20 cellular contexts compared by ENCODE assay signal in genomic region chr19:18898081-18898532, GRCh38. TPM values are rescaled to one million over a fixed set of nuclear protein-coding genes. Genes with fewer than 3 reads are reported as not detected.
A peak's percentile ranks its signal among the peaks of the same experiment; 100 is the strongest.
DNase-seq lines count a peak whose midpoint lies in the region; TF ChIP-seq lines count a peak whose summit lies in the region.
"Had no signal": no experiment of that assay in that cellular context is flagged by ENCODE, and none has a peak within 500 bp of the region (broad histone marks: within the 10 kb centered on the region; RNA-seq: fewer than 3 reads in every experiment).

No MANE protein-coding gene starts in this region.

- intact Hi-C loops in adrenal gland (cut with DNase I) = loop anchor here in 1 of 2 donors (10.0 kb wide), 1 partner anchor 87 kb away; no protein-coding TSS in a partner anchor

- H3K79me2 ChIP-seq in SK-N-SH (ENCODE audit: insufficient read depth) (no peaks in the 10 kb centered on the region), trophoblast cell (ENCODE audit: control insufficient read depth, insufficient read depth, low read length, poor library complexity) (no peaks in the 10 kb centered on the region), mesendoderm (ENCODE audit: control insufficient read depth, insufficient read depth, low read length) (no peaks in the 10 kb centered on the region)

- H3K9ac ChIP-seq in SK-N-SH = no peak overlapping the region
- no peak overlapping the region for H3K9ac ChIP-seq in trophoblast cell (ENCODE audit: low read length)
- no peak overlapping the region for H3K9ac ChIP-seq in mesendoderm (ENCODE audit: low read length)

- H3K79me1 ChIP-seq in trophoblast cell (ENCODE audit: low read length) = peaks cover 2% of the 10 kb centered on the region
- no peaks in the 10 kb centered on the region for H3K79me1 ChIP-seq in mesendoderm (ENCODE audit: low read length)

- no peak overlapping the region for H2AFZ ChIP-seq in SK-N-SH (ENCODE audit: low read depth)
- H2AFZ ChIP-seq in trophoblast cell (ENCODE audit: insufficient read depth, low read length, poor library complexity) = no peak overlapping the region

- DNase-seq in HuH-7 (ENCODE audit: low spot score) (peak; percentile 55), SK-N-SH (peak; percentile 69), trophoblast cell (peak; percentile 66 to 68), mesendoderm (no peak), adrenal gland (no peak), suprapubic skin (ENCODE audit: low spot score in 2 of 2) (no peak)
- DNase-seq: activated CD4-positive, alpha-beta T cell treated with anti-CD3 and anti-CD28 coated beads, Interleukin-2, amount 50 U/mL, for 1 hour; activated CD8-positive, alpha-beta memory T cell treated with anti-CD3 and anti-CD28 coated beads, Interleukin-2, amount 50 U/mL, for 4 hours; activated gamma-delta T cell; amniotic stem cell; DND-41; effector memory CD4-positive, alpha-beta T cell; NCI-H1048; NCI-H2029 treated with DMSO at 0.1 percent for 48 hours; NCI-H510A treated with DMSO at 0.1 percent for 48 hours; retina; stimulated activated naive CD4-positive, alpha-beta T cell; T-cell had no signal

- no peak overlapping the region for H3K56ac ChIP-seq in mesendoderm (ENCODE audit: low read length)

- no peak overlapping the region for H4K5ac ChIP-seq in mesendoderm (ENCODE audit: low read length)

- H2BK120ac ChIP-seq in trophoblast cell (ENCODE audit: insufficient read depth, low read length, poor library complexity) (no peak overlapping the region), mesendoderm (ENCODE audit: low read depth, low read length) (no peak overlapping the region)

- CTCF ChIA-PET in SK-N-SH (lab: Yijun Ruan, JAX) = interaction anchor here (1.1 to 6.3 kb wide), 5 partner anchors 21 to 447 kb away, joined by 3 to 76 read pairs (median 5); partner anchors contain the start of genes COPE and DDX49

- H4K20me1 ChIP-seq in SK-N-SH (ENCODE audit: insufficient read depth) = no peaks in the 10 kb centered on the region

- H3K18ac ChIP-seq in trophoblast cell (ENCODE audit: low read length) (no peak overlapping the region), mesendoderm (ENCODE audit: low read length) (no peak overlapping the region)

- 55% methylated on average over 6 of the region's 17 CpGs for WGBS in SK-N-SH (ENCODE audit: low lambda C conversion rate)
- WGBS in trophoblast cell (ENCODE audit: extremely low coverage, insufficient coverage, insufficient read length) = no CpG with 5 or more reads among the region's 17 CpGs
- no CpG with 5 or more reads among the region's 17 CpGs for WGBS in mesendoderm (ENCODE audit: extremely low coverage, insufficient coverage, low lambda C conversion rate)
- 37 to 53% (median 46%) methylated on average over 1 to 17 of the region's 17 CpGs for WGBS in adrenal gland, 4 donors
- WGBS in suprapubic skin = 77% methylated on average over 9 of the region's 17 CpGs

- POLR2A ChIA-PET in SK-N-SH (lab: Yijun Ruan, JAX) = interaction anchor here (0.7 to 2.1 kb wide), 3 partner anchors 9 to 21 kb away, joined by 3 to 6 read pairs (median 3); partner anchors contain the start of genes COPE and DDX49

- no peak overlapping the region for H3K4ac ChIP-seq in trophoblast cell (ENCODE audit: low read depth, low read length)
- H3K4ac ChIP-seq in mesendoderm (ENCODE audit: low read depth, low read length) = no peak overlapping the region

- H3K23ac ChIP-seq in trophoblast cell (ENCODE audit: low read length) (no peak overlapping the region), mesendoderm (ENCODE audit: low read length) (no peak overlapping the region)

- TF ChIP-seq CTCF in SK-N-SH (IDR thresholded peaks at IDR 0.05) (no peak), adrenal gland (IDR thresholded peaks at IDR 0.05) (no peak), suprapubic skin (IDR thresholded peaks at IDR 0.05) (no peak)

- H2BK12ac ChIP-seq in trophoblast cell (ENCODE audit: low read length) = no peak overlapping the region

- H3K36me3 ChIP-seq in SK-N-SH (replicated peaks in 1 of 2; ENCODE audit: control insufficient read depth in 1 of 2, insufficient read depth in 2 of 2, low read length in 1 of 2) = peaks cover 0 to 22% of the 10 kb centered on the region in 2 experiments
- H3K36me3 ChIP-seq in trophoblast cell (ENCODE audit: control insufficient read depth in 1 of 2, insufficient read depth in 2 of 2, low read length in 2 of 2) = peaks cover 28 to 31% of the 10 kb centered on the region in 2 experiments
- peaks cover 2% of the 10 kb centered on the region for H3K36me3 ChIP-seq in mesendoderm (ENCODE audit: control insufficient read depth, insufficient read depth, low read length)
- H3K36me3 ChIP-seq in adrenal gland (replicated peaks in 1 of 2) = peaks cover 0 to 19% of the 10 kb centered on the region in 2 donors
- H3K36me3 ChIP-seq in suprapubic skin = peaks cover 35% of the 10 kb centered on the region

- no peak overlapping the region for H4K8ac ChIP-seq in trophoblast cell (ENCODE audit: low read depth, low read length)
- no peak overlapping the region for H4K8ac ChIP-seq in mesendoderm (ENCODE audit: low read depth, low read length)

- TF ChIP-seq POLR2A in adrenal gland (IDR thresholded peaks at IDR 0.05) (no peak), suprapubic skin (IDR thresholded peaks at IDR 0.05) (no peak)

- TF ChIP-seq EP300 in SK-N-SH (IDR thresholded peaks at IDR 0.05; ENCODE audit: borderline replicate concordance in 1 of 2, low read depth in 1 of 2, low read length in 1 of 2) (no peak), suprapubic skin (IDR thresholded peaks at IDR 0.05) (no peak)

- no peaks in the 10 kb centered on the region for H3K27me3 ChIP-seq in SK-N-SH (ENCODE audit: insufficient read depth)
- H3K27me3 ChIP-seq in layer of hippocampus (ENCODE audit: control insufficient read depth, insufficient read depth, low read length) = peaks cover 3% of the 10 kb centered on the region
- H3K27me3 ChIP-seq in trophoblast cell (ENCODE audit: insufficient read depth, low read length) = peaks cover 6% of the 10 kb centered on the region
- H3K27me3 ChIP-seq in mesendoderm (ENCODE audit: insufficient read depth, low read length, poor library complexity) = no peaks in the 10 kb centered on the region
- H3K27me3 ChIP-seq in adrenal gland = peaks cover 5% of the 10 kb centered on the region
- H3K27me3 ChIP-seq in suprapubic skin = peaks cover 35% of the 10 kb centered on the region

- no peak overlapping the region for H4K91ac ChIP-seq in trophoblast cell (ENCODE audit: low read depth, low read length)

- no peaks in the 10 kb centered on the region for H3K9me2 ChIP-seq in SK-N-SH

- H2BK15ac ChIP-seq in mesendoderm (replicated peaks; ENCODE audit: low read depth) = no peak overlapping the region

- no peak overlapping the region for H3K14ac ChIP-seq in trophoblast cell (ENCODE audit: low read length)

- H3K9me3 ChIP-seq in SK-N-SH = no peaks in the 10 kb centered on the region
- peaks cover 9% of the 10 kb centered on the region for H3K9me3 ChIP-seq in trophoblast cell (ENCODE audit: insufficient read depth, low read depth, low read length)
- no peaks in the 10 kb centered on the region for H3K9me3 ChIP-seq in adrenal gland (replicated peaks in 1 of 3)
- H3K9me3 ChIP-seq in suprapubic skin = no peaks in the 10 kb centered on the region
- H3K9me3 ChIP-seq: tibial artery had no signal

- H3K27ac ChIP-seq in SK-N-SH (ENCODE audit: low read depth in 2 of 2, low read length in 1 of 2) (no peak overlapping the region), layer of hippocampus (ENCODE audit: low read depth, low read length) (peak overlapping the region; percentile 10), trophoblast cell (ENCODE audit: low read depth, low read length) (no peak overlapping the region), mesendoderm (ENCODE audit: low read depth, low read length) (no peak overlapping the region), adrenal gland (no peak overlapping the region), suprapubic skin (no peak overlapping the region)
- H3K27ac ChIP-seq: tibial artery had no signal

- no peak overlapping the region for H2AK5ac ChIP-seq in trophoblast cell (ENCODE audit: low read length)
- H2AK5ac ChIP-seq in mesendoderm (ENCODE audit: low read length) = no peak overlapping the region

- H2BK5ac ChIP-seq in trophoblast cell (ENCODE audit: low read depth, low read length, poor library complexity) (no peak overlapping the region), mesendoderm (ENCODE audit: low read length) (no peak overlapping the region)

- H4K12ac ChIP-seq in trophoblast cell (ENCODE audit: low read depth, low read length) = no peak overlapping the region

- H3K4me2 ChIP-seq in SK-N-SH (no peak overlapping the region), trophoblast cell (ENCODE audit: low read length) (no peak overlapping the region), mesendoderm (ENCODE audit: low read length) (no peak overlapping the region)

- H3K4me3 ChIP-seq in SK-N-SH (ENCODE audit: low read depth in 2 of 2, low read length in 1 of 2) (no peak overlapping the region), trophoblast cell (ENCODE audit: low read depth, low read length) (no peak overlapping the region), mesendoderm (ENCODE audit: low read length) (no peak overlapping the region), adrenal gland (no peak overlapping the region), suprapubic skin (no peak overlapping the region)
- H3K4me3 ChIP-seq: tibial artery had no signal

- peaks cover 9% of the 10 kb centered on the region for H3F3A ChIP-seq in SK-N-SH (replicated peaks; ENCODE audit: insufficient read depth)

- H3K4me1 ChIP-seq in SK-N-SH (ENCODE audit: control insufficient read depth in 1 of 2, insufficient read depth in 2 of 2, low read depth in 1 of 2, low read length in 1 of 2) = peaks cover 0 to 24% of the 10 kb centered on the region in 2 experiments; a peak in 1 of 4 replicates
- peaks cover 7 to 11% of the 10 kb centered on the region in 2 experiments for H3K4me1 ChIP-seq in trophoblast cell (ENCODE audit: control insufficient read depth in 1 of 2, insufficient read depth in 2 of 2, low read length in 2 of 2)
- no peaks in the 10 kb centered on the region for H3K4me1 ChIP-seq in mesendoderm (ENCODE audit: control insufficient read depth, low read depth, low read length)
- H3K4me1 ChIP-seq in adrenal gland (replicated peaks in 1 of 2) = peaks cover 0 to 6% of the 10 kb centered on the region in 2 donors
- peaks cover 26% of the 10 kb centered on the region for H3K4me1 ChIP-seq in suprapubic skin

- TF ChIP-seq RAD21 in SK-N-SH (IDR thresholded peaks at IDR 0.05; ENCODE audit: low read length) = no peak

RNA-seq across cellular contexts. Expression of gene CERS1, which starts 2.1 kb away (rescaled TPM):
- polyA plus RNA-seq in SK-N-SH (2012; rRNA removed) (5.4 and 7.3 TPM in 2 replicates), adrenal gland (1 to 10 TPM; 1.8 to 4.3 (median 2.8) TPM)
- 3.7 and 5.1 TPM in 2 replicates for polyA plus RNA-seq in SK-N-SH (2012; cell fraction: cytosol; rRNA removed)
- 6.2 and 6.4 TPM in 2 replicates for polyA plus RNA-seq in SK-N-SH (2012; cell fraction: nucleus; rRNA removed)
- polyA plus RNA-seq in trophoblast cell (2013) = 3.3 and 3.9 TPM in 2 replicates
- 6.9 TPM for polyA plus RNA-seq in mesendoderm (2013, experiment 1 of 2)
- polyA plus RNA-seq in mesendoderm (2013, experiment 2 of 2) = 6.7 TPM
- total RNA-seq in adrenal gland (1 to 10 TPM in 2 of 8 donors, under 1 TPM in 3, not detected in 3; 0.29 to 2.6 (median 0.92) TPM), suprapubic skin (under 1 TPM in 1 of 4 donors, not detected in 3; 0.68 TPM)

RNA-seq across cellular contexts. Expression of gene COPE, which starts 21.1 kb away (rescaled TPM):
- polyA plus RNA-seq in SK-N-SH (2012; rRNA removed) = 412 and 450 TPM in 2 replicates
- polyA plus RNA-seq in SK-N-SH (2012; cell fraction: cytosol; rRNA removed) = 182 and 282 TPM in 2 replicates
- 272 and 273 TPM in 2 replicates for polyA plus RNA-seq in SK-N-SH (2012; cell fraction: nucleus; rRNA removed)
- 314 and 349 TPM in 2 replicates for polyA plus RNA-seq in trophoblast cell (2013)
- 150 TPM for polyA plus RNA-seq in mesendoderm (2013, experiment 1 of 2)
- 147 TPM for polyA plus RNA-seq in mesendoderm (2013, experiment 2 of 2)
- total RNA-seq in adrenal gland = 100 to 1,000 TPM; 208 to 400 (median 312) TPM
- 100 to 1,000 TPM in 2 of 3 donors, 10 to 100 TPM in 1; 45.1 to 298 (median 245) TPM for polyA plus RNA-seq in adrenal gland
- total RNA-seq in suprapubic skin = 100 to 1,000 TPM; 112 to 223 (median 208) TPM

RNA-seq across cellular contexts. Expression of gene DDX49, which starts 21.4 kb away (rescaled TPM):
- polyA plus RNA-seq in SK-N-SH (2012; rRNA removed) (81.7 and 86.8 TPM in 2 replicates), adrenal gland (100 to 1,000 TPM in 1 of 3 donors, 10 to 100 TPM in 2; 35.9 to 105 (median 88.9) TPM)
- polyA plus RNA-seq in SK-N-SH (2012; cell fraction: cytosol; rRNA removed) = 47.6 and 65.1 TPM in 2 replicates
- 104 and 112 TPM in 2 replicates for polyA plus RNA-seq in SK-N-SH (2012; cell fraction: nucleus; rRNA removed)
- polyA plus RNA-seq in trophoblast cell (2013) = 21.8 TPM in 2 replicates
- polyA plus RNA-seq in mesendoderm (2013, experiment 1 of 2) = 27.4 TPM
- 29.7 TPM for polyA plus RNA-seq in mesendoderm (2013, experiment 2 of 2)
- total RNA-seq in adrenal gland (10 to 100 TPM; 29.1 to 51.2 (median 44.9) TPM), suprapubic skin (10 to 100 TPM; 43.4 to 75.6 (median 58.4) TPM)

RNA-seq across cellular contexts. Expression of gene HOMER3, which starts 42.9 kb away (rescaled TPM):
- polyA plus RNA-seq in SK-N-SH (2012; rRNA removed) = 81.0 and 83.0 TPM in 2 replicates
- 47.0 and 68.7 TPM in 2 replicates for polyA plus RNA-seq in SK-N-SH (2012; cell fraction: cytosol; rRNA removed)
- polyA plus RNA-seq in SK-N-SH (2012; cell fraction: nucleus; rRNA removed) = 122 and 185 TPM in 2 replicates
- 29.5 and 31.8 TPM in 2 replicates for polyA plus RNA-seq in trophoblast cell (2013)
- 3.9 TPM for polyA plus RNA-seq in mesendoderm (2013, experiment 1 of 2)
- 4.0 TPM for polyA plus RNA-seq in mesendoderm (2013, experiment 2 of 2)
- 10 to 100 TPM; 26.8 to 97.1 (median 34.8) TPM for total RNA-seq in adrenal gland
- polyA plus RNA-seq in adrenal gland = 100 to 1,000 TPM in 1 of 3 donors, 10 to 100 TPM in 2; 13.9 to 130 (median 43.2) TPM
- total RNA-seq in suprapubic skin = 10 to 100 TPM; 22.9 to 32.9 (median 27.7) TPM

Comparison
In these comparisons a context has a peak if more than half of its experiments do, and no peak if none do; other contexts are left out.
1. DNase-seq: peak in HuH-7 (single experiment), SK-N-SH (single experiment) and trophoblast cell (2 of 2); none in mesendoderm (single experiment), adrenal gland (0 of 7) and suprapubic skin (0 of 2).